In genomic region chr9:20623021-20623747, GRCh38 we compare ENCODE assay signal across 8 cellular contexts.
DNase-seq lines count a peak whose midpoint lies in the region; ATAC-seq, FAIRE-seq and TF ChIP-seq lines count a peak whose summit lies in the region.

No MANE protein-coding gene starts in this region.

- peak overlapping the region; percentile 87 for H3K4me3 ChIP-seq in coronary artery

- peak; percentile 72 for FAIRE-seq in GM18507 (lab: Jason Lieb, UNC)

- no peak for TF ChIP-seq CTCF in coronary artery (IDR thresholded peaks at IDR 0.05)

- H3K27ac ChIP-seq in coronary artery = peak overlapping the region; percentile 28 to 95

- DNase-seq in GM18507 (ENCODE audit: extremely low spot score, insufficient read length, low read depth) (no peak), coronary artery (ENCODE audit: low spot score) (no peak), medulla oblongata (ENCODE audit: extremely low spot score) (peak; percentile 60), NOMO-1 (lab: John Stamatoyannopoulos, UW; ENCODE audit: unreplicated experiment in 2 of 2) (no peak)
- peak; percentile 15 to 35 (median 24) for DNase-seq in activated CD4-positive, CD25-positive, alpha-beta regulatory T cell (lab: John Stamatoyannopoulos, UW)
- peak; percentile 20 for DNase-seq in stimulated activated CD8-positive, alpha-beta memory T cell treated with anti-CD3 and anti-CD28 coated beads, Interleukin-15, amount 100 ng/mL, for 1 hour (ENCODE audit: low read depth)

- peak; percentile 2 for ATAC-seq in HG03520 (IDR thresholded peaks at IDR 0.05; ENCODE audit: unreplicated experiment)
- ATAC-seq in HG02610 (IDR thresholded peaks at IDR 0.05; ENCODE audit: unreplicated experiment) = no peak

Comparison
In these comparisons a context has a peak if more than half of its experiments do, and no peak if none do; other contexts are left out.
1. DNase-seq: peak in activated CD4-positive, CD25-positive, alpha-beta regulatory T cell (4 of 4), medulla oblongata (single experiment) and stimulated activated CD8-positive, alpha-beta memory T cell treated with anti-CD3 and anti-CD28 coated beads, Interleukin-15, amount 100 ng/mL, for 1 hour (single experiment); none in GM18507 (single experiment), coronary artery (single experiment) and NOMO-1 (0 of 2).